Comparison of ENCODE assay signal across 22 cellular contexts in the genomic region with DNA sequence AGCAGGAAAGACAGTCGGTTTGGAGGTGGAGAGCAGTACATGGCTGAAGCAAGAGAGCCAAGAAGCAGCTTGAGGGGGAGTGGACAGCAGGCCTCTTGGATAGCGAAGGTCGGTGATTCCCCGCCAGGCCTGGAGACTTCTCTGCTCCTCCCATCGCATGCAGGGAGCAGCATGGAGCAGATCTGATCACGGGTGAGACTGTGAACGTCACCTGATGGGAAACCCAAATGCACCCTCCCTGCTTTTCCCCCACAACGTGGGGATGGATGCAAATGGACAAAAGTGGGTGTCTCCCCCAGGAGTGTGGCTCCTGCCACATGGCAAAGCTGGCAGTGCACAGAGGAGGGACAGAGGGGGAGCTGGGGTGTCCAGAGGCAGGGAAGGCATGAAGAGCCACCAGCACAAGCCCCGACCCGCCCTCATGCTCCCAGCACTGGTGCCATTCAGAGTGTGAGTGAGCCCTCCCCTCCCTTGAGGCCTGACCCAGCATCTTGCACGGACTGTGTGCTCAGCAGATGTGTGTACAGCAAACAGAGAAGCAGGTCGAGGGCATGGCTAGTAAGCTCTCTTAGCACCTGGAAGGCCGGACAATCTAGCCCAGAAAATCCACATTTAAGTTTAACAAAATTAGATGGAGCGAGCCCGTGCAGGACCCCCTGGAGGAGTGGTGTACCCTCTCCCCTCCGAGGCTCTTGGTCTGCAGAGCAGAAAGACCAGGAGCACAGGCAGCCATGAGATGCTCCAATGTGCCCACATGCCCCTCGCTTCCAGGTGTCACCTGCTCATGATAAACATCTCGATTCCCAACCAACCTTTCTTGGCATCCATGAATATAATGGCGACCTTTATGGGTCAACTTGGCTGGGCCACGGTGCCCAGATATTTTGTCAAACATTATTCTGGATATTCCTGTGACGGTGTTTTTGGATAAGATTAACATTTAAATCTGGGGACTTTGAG.
"Had no signal": no experiment of that assay in that cellular context is flagged by ENCODE, and none has a peak within 500 bp of the region (broad histone marks: within the 10 kb centered on the region; RNA-seq: fewer than 3 reads in every experiment).

No MANE protein-coding gene starts in this region.

- H3K4me1 Mint-ChIP-seq: naive B cell; nephron; stimulated activated memory B cell treated with anti-CD40 and anti-IgM and Interleukin-4, amounts not matched to agents 10 μg/mL and 1 μg/mL and 100 μg/mL, for 72 hours had no signal

- H3K9me3 ChIP-seq: gastroesophageal sphincter had no signal

- H3K27me3 ChIP-seq: tibial nerve had no signal

- ATAC-seq: gastroesophageal sphincter; left colon; left ventricle myocardium superior; sciatic nerve; stimulated activated memory B cell treated with anti-CD40 and anti-IgM and Interleukin-4, amounts not matched to agents 10 μg/mL and 1 μg/mL and 100 μg/mL, for 72 hours had no signal

- H3K36me3 ChIP-seq: esophagus muscularis mucosa, gastroesophageal sphincter, spleen, tibial nerve had no signal

- FAIRE-seq: endometrium, kidney had no signal

- H3K4me3 ChIP-seq: esophagus muscularis mucosa, gastroesophageal sphincter, lung, spleen, tibial nerve had no signal

- H3K9me3 Mint-ChIP-seq: stimulated activated naive CD8-positive, alpha-beta T cell treated with anti-CD3 and anti-CD28 coated beads, Interleukin-15, Interleukin-2, amounts not matched to agents 100 ng/mL and 50 ng/mL, for 24 hours had no signal

- H3K36me3 Mint-ChIP-seq: naive B cell; stimulated activated memory B cell treated with anti-CD40 and anti-IgM and Interleukin-4, amounts not matched to agents 10 μg/mL and 1 μg/mL and 100 μg/mL, for 72 hours had no signal

- H3K4me3 Mint-ChIP-seq: naive B cell; nephron; stimulated activated memory B cell treated with anti-CD40 and anti-IgM and Interleukin-4, amounts not matched to agents 10 μg/mL and 1 μg/mL and 100 μg/mL, for 72 hours; stimulated activated naive CD8-positive, alpha-beta T cell treated with anti-CD3 and anti-CD28 coated beads, Interleukin-15, Interleukin-2, amounts not matched to agents 100 ng/mL and 50 ng/mL, for 24 hours had no signal

- H3K27ac ChIP-seq: epithelial cell of prostate, esophagus muscularis mucosa, gastroesophageal sphincter, spleen, tibial nerve had no signal

- H3K4me1 ChIP-seq: esophagus muscularis mucosa, gastroesophageal sphincter, spleen, tibial nerve had no signal

- DNase-seq: effector memory CD4-positive, alpha-beta T cell; glutamatergic neuron; kidney; left colon; left ventricle myocardium superior; mesenchymal stem cell; naive B cell; posterior cingulate gyrus; spleen; stimulated activated CD4-positive, alpha-beta T cell treated with anti-CD3 and anti-CD28 coated beads, Interleukin-15, amount 100 ng/mL, for 24 hours; stimulated activated CD4-positive, alpha-beta T cell treated with anti-CD3 and anti-CD28 coated beads, Interleukin-1b, Interleukin-23, amount 100 ng/mL, for 48 hours; stimulated activated CD4-positive, alpha-beta T cell treated with anti-CD3 and anti-CD28 coated beads, Interleukin-4, amount 100 ng/mL, for 24 hours had no signal

- H3K27ac Mint-ChIP-seq: naive B cell; nephron; stimulated activated memory B cell treated with anti-CD40 and anti-IgM and Interleukin-4, amounts not matched to agents 10 μg/mL and 1 μg/mL and 100 μg/mL, for 72 hours; stimulated activated naive CD8-positive, alpha-beta T cell treated with anti-CD3 and anti-CD28 coated beads, Interleukin-15, Interleukin-2, amounts not matched to agents 100 ng/mL and 50 ng/mL, for 24 hours had no signal
